ENCODE assay signal across 1 cellular context in the genomic region with DNA sequence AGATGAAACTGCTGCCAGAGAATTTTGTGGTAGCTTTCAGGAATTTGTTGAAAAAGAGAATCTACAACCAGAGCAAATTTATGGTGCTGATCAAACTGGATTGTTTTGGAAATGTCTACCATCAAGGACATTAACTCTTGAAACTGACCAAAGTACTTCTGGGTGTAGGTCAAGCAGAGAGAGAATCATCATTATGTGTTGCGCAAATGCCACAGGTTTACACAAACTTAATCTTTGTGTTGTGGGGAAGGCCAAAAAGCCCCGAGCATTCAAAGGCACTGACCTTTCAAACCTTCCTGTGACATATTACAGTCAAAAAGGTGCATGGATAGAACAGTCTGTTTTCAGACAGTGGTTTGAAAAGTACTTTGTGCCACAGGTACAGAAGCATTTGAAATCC.
TF ChIP-seq lines count a peak whose summit lies in the region.

No MANE protein-coding gene starts in this region.

TF ChIP-seq in HepG2, 621 proteins besides CTCF, POLR2A, EP300 and RAD21 (continued from another document and continues in another):
- TF ChIP-seq HMGXB3 (CRISPR knock-in tag; IDR thresholded peaks at IDR 0.05; ENCODE audit: borderline replicate concordance): peak; percentile 56; the same call in 1 of the 2 replicates
- TF ChIP-seq NFKBIZ (CRISPR knock-in tag; IDR thresholded peaks at IDR 0.05): 0 out of 2 replicates have a peak, but pooled peaks have one; percentile 43
- no peak for TF ChIP-seq BRF2 (CRISPR knock-in tag; IDR thresholded peaks at IDR 0.05)
- no peak for TF ChIP-seq ZNF274 (CRISPR knock-in tag; IDR thresholded peaks at IDR 0.05)
- TF ChIP-seq ARID4A (CRISPR knock-in tag; IDR thresholded peaks at IDR 0.05; ENCODE audit: borderline replicate concordance): peak; percentile 39; the same call in 1 of the 2 replicates
- TF ChIP-seq ZKSCAN8 (CRISPR knock-in tag; IDR thresholded peaks at IDR 0.05; ENCODE audit: borderline replicate concordance): peak; percentile 69; the same call in 1 of the 2 replicates
- TF ChIP-seq, protein P1, sequence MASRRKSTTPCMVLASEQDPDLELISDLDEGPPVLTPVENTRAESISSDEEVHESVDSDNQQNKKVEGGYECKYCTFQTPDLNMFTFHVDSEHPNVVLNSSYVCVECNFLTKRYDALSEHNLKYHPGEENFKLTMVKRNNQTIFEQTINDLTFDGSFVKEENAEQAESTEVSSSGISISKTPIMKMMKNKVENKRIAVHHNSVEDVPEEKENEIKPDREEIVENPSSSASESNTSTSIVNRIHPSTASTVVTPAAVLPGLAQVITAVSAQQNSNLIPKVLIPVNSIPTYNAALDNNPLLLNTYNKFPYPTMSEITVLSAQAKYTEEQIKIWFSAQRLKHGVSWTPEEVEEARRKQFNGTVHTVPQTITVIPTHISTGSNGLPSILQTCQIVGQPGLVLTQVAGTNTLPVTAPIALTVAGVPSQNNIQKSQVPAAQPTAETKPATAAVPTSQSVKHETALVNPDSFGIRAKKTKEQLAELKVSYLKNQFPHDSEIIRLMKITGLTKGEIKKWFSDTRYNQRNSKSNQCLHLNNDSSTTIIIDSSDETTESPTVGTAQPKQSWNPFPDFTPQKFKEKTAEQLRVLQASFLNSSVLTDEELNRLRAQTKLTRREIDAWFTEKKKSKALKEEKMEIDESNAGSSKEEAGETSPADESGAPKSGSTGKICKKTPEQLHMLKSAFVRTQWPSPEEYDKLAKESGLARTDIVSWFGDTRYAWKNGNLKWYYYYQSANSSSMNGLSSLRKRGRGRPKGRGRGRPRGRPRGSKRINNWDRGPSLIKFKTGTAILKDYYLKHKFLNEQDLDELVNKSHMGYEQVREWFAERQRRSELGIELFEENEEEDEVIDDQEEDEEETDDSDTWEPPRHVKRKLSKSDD (CRISPR knock-in tag; IDR thresholded peaks at IDR 0.05; ENCODE audit: low read depth): no peak
- no peak for TF ChIP-seq ZNF780A (CRISPR knock-in tag; IDR thresholded peaks at IDR 0.05)
- no peak for TF ChIP-seq RBM22 (optimal IDR thresholded peaks at IDR 0.05; ENCODE audit: low read length)
- no peak for TF ChIP-seq ATF1 (CRISPR knock-in tag; IDR thresholded peaks at IDR 0.05)
- TF ChIP-seq, protein P2, sequence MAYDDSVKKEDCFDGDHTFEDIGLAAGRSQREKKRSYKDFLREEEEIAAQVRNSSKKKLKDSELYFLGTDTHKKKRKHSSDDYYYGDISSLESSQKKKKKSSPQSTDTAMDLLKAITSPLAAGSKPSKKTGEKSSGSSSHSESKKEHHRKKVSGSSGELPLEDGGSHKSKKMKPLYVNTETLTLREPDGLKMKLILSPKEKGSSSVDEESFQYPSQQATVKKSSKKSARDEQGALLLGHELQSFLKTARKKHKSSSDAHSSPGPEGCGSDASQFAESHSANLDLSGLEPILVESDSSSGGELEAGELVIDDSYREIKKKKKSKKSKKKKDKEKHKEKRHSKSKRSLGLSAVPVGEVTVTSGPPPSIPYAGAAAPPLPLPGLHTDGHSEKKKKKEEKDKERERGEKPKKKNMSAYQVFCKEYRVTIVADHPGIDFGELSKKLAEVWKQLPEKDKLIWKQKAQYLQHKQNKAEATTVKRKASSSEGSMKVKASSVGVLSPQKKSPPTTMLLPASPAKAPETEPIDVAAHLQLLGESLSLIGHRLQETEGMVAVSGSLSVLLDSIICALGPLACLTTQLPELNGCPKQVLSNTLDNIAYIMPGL (CRISPR knock-in tag; IDR thresholded peaks at IDR 0.05; ENCODE audit: borderline replicate concordance in 1 of 2, low read depth in 1 of 2): no peak
- TF ChIP-seq MXI1 (IDR thresholded peaks at IDR 0.05; ENCODE audit: borderline replicate concordance, low read depth, low read length): no peak
- TF ChIP-seq SP5 (CRISPR knock-in tag; IDR thresholded peaks at IDR 0.05; ENCODE audit: borderline replicate concordance, low read depth): no peak
- no peak for TF ChIP-seq CHCHD3 (CRISPR knock-in tag; IDR thresholded peaks at IDR 0.05)
- no peak for TF ChIP-seq ZC3H4 (CRISPR knock-in tag; IDR thresholded peaks at IDR 0.05; ENCODE audit: borderline replicate concordance)
- no peak for TF ChIP-seq THAP8 (CRISPR knock-in tag; IDR thresholded peaks at IDR 0.05; ENCODE audit: borderline replicate concordance)
- TF ChIP-seq MAF1 (CRISPR knock-in tag; IDR thresholded peaks at IDR 0.05; ENCODE audit: borderline replicate concordance): no peak
- no peak for TF ChIP-seq RFX3 (CRISPR knock-in tag; IDR thresholded peaks at IDR 0.05)
- TF ChIP-seq MAZ (IDR thresholded peaks at IDR 0.05; ENCODE audit: borderline replicate concordance, low read depth, low read length): no peak
- no peak for TF ChIP-seq MAZ (CRISPR knock-in tag; IDR thresholded peaks at IDR 0.05; ENCODE audit: low read depth)
- TF ChIP-seq GLMP (CRISPR knock-in tag; IDR thresholded peaks at IDR 0.05; ENCODE audit: borderline replicate concordance): no peak
- no peak for TF ChIP-seq ZNF329 (CRISPR knock-in tag; IDR thresholded peaks at IDR 0.05; ENCODE audit: low read depth)
- TF ChIP-seq ZNF143 (CRISPR knock-in tag; IDR thresholded peaks at IDR 0.05): no peak
- TF ChIP-seq ZFYVE20 (CRISPR knock-in tag; IDR thresholded peaks at IDR 0.05; ENCODE audit: borderline replicate concordance, low read depth): no peak
- TF ChIP-seq HMG20B (CRISPR knock-in tag; conservative IDR thresholded peaks at IDR 0.05): peak; percentile 65; the same call in 1 of the 2 replicates
- TF ChIP-seq ZBTB7B (CRISPR knock-in tag; IDR thresholded peaks at IDR 0.05): peak; percentile 87
- TF ChIP-seq, protein P3, sequence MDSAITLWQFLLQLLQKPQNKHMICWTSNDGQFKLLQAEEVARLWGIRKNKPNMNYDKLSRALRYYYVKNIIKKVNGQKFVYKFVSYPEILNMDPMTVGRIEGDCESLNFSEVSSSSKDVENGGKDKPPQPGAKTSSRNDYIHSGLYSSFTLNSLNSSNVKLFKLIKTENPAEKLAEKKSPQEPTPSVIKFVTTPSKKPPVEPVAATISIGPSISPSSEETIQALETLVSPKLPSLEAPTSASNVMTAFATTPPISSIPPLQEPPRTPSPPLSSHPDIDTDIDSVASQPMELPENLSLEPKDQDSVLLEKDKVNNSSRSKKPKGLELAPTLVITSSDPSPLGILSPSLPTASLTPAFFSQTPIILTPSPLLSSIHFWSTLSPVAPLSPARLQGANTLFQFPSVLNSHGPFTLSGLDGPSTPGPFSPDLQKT (CRISPR knock-in tag; IDR thresholded peaks at IDR 0.05; ENCODE audit: borderline replicate concordance): no peak
- TF ChIP-seq ZNF569 (CRISPR knock-in tag; IDR thresholded peaks at IDR 0.05; ENCODE audit: borderline replicate concordance): no peak
- TF ChIP-seq MEF2D (CRISPR knock-in tag; IDR thresholded peaks at IDR 0.05): no peak
- peak; percentile 14; the same call in 1 of the 2 replicates for TF ChIP-seq ELF1 (CRISPR knock-in tag; IDR thresholded peaks at IDR 0.05)
- no peak for TF ChIP-seq ZNF598 (CRISPR knock-in tag; IDR thresholded peaks at IDR 0.05; ENCODE audit: borderline replicate concordance)
- TF ChIP-seq KMT2A (CRISPR knock-in tag; IDR thresholded peaks at IDR 0.05): no peak
- TF ChIP-seq SP1 (IDR thresholded peaks at IDR 0.05): no peak
- TF ChIP-seq SP1 (CRISPR knock-in tag; IDR thresholded peaks at IDR 0.05): no peak
- no peak for TF ChIP-seq DNMT1 (CRISPR knock-in tag; IDR thresholded peaks at IDR 0.05)
- peak; percentile 66 for TF ChIP-seq DPF2 (CRISPR knock-in tag; IDR thresholded peaks at IDR 0.05; ENCODE audit: borderline replicate concordance, low read depth)
- no peak for TF ChIP-seq MLX (CRISPR knock-in tag; IDR thresholded peaks at IDR 0.05)
- TF ChIP-seq TBL1XR1 (IDR thresholded peaks at IDR 0.05; ENCODE audit: borderline replicate concordance, low read length, partially characterized antibody): peak; percentile 52
- no peak for TF ChIP-seq HNRNPL (IDR thresholded peaks at IDR 0.05; ENCODE audit: low read depth, low read length)
